ENCODE assay signal across 8 cellular contexts in genomic region chr5:132820162-132820754, GRCh38. TPM values are rescaled to one million over a fixed set of nuclear protein-coding genes. Genes with fewer than 3 reads are reported as not detected.
DNase-seq lines count a peak whose midpoint lies in the region; ATAC-seq and TF ChIP-seq lines count a peak whose summit lies in the region.

No MANE protein-coding gene starts in this region.

- no peak overlapping the region for H3K27ac ChIP-seq in neutrophil

- H3K27me3 ChIP-seq in neutrophil = peaks cover 100% of the 10 kb centered on the region

- CTCF ChIA-PET in Calu3 (lab: Charles Lee) = interaction anchor here (0.7 to 4.9 kb wide), 17 partner anchors 9 to 434 kb away, joined by 3 to 91 read pairs (median 4); partner anchors contain the start of genes CCNI2, IRF1, KIF3A and SEPTIN8

- H3K36me3 ChIP-seq in neutrophil = no peaks in the 10 kb centered on the region

- peaks cover 9% of the 10 kb centered on the region for H3K36me3 Mint-ChIP-seq in Calu3 (ENCODE audit: insufficient read depth, unreplicated experiment)
- H3K36me3 Mint-ChIP-seq in activated T-helper 2 cell treated with anti-CD3 and anti-CD28 coated beads, Interferon-gamma antibody, Interleukin-2, Interleukin-4, amounts not matched to agents 10 μg/mL and 5 μg/mL and 100 μg/mL, durations not matched to agents 14 hours and 24 hours and 36 hours (ENCODE audit: low read depth) = no peaks in the 10 kb centered on the region

- peak; percentile 91 for TF ChIP-seq CTCF in Calu3 (IDR thresholded peaks at IDR 0.05; ENCODE audit: unreplicated experiment)
- TF ChIP-seq CTCF in LNCAP (IDR thresholded peaks at IDR 0.05) = peak; percentile 89
- TF ChIP-seq CTCF in fibroblast of pulmonary artery (IDR thresholded peaks at IDR 0.05; ENCODE audit: low read length, missing control alignments) = peak; percentile 91
- peak; percentile 83 for TF ChIP-seq CTCF in neutrophil (IDR thresholded peaks at IDR 0.05)

- no peaks in the 10 kb centered on the region for H3K9me3 Mint-ChIP-seq in Calu3 (ENCODE audit: low read depth, unreplicated experiment)
- H3K9me3 Mint-ChIP-seq in activated T-helper 2 cell treated with anti-CD3 and anti-CD28 coated beads, Interferon-gamma antibody, Interleukin-2, Interleukin-4, amounts not matched to agents 10 μg/mL and 5 μg/mL and 100 μg/mL, durations not matched to agents 14 hours and 24 hours and 36 hours = no peaks in the 10 kb centered on the region

- no peak overlapping the region for H3K4me3 Mint-ChIP-seq in Calu3 (ENCODE audit: low read depth, unreplicated experiment)
- no peak overlapping the region for H3K4me3 Mint-ChIP-seq in activated T-helper 2 cell treated with anti-CD3 and anti-CD28 coated beads, Interferon-gamma antibody, Interleukin-2, Interleukin-4, amounts not matched to agents 10 μg/mL and 5 μg/mL and 100 μg/mL, durations not matched to agents 14 hours and 24 hours and 36 hours (ENCODE audit: low read depth)

- H3K4me1 ChIP-seq in neutrophil (ENCODE audit: control insufficient read depth in 1 of 2, insufficient read depth in 1 of 2, low read depth in 1 of 2, low read length in 1 of 2) = peaks cover 0 to 3% of the 10 kb centered on the region in 2 experiments

- peaks cover 9% of the 10 kb centered on the region for H3K4me1 Mint-ChIP-seq in Calu3 (ENCODE audit: low read depth, unreplicated experiment)
- H3K4me1 Mint-ChIP-seq in activated T-helper 2 cell treated with anti-CD3 and anti-CD28 coated beads, Interferon-gamma antibody, Interleukin-2, Interleukin-4, amounts not matched to agents 10 μg/mL and 5 μg/mL and 100 μg/mL, durations not matched to agents 14 hours and 24 hours and 36 hours (ENCODE audit: low read depth) = peaks cover 15% of the 10 kb centered on the region

- BruUV-seq in Calu3 (replicated peaks; lab: Mats Ljungman, UMichigan) = no TSS peak

- peak; percentile 94 for DNase-seq in Calu3
- DNase-seq in SHP77 (lab: John Stamatoyannopoulos, UW) = peak; percentile 75 to 90
- DNase-seq in activated T-helper 2 cell treated with anti-CD3 and anti-CD28 coated beads, Interferon-gamma antibody, Interleukin-2, Interleukin-4, amounts not matched to agents 10 μg/mL and 5 μg/mL and 100 μg/mL, durations not matched to agents 14 hours and 24 hours and 36 hours (ENCODE audit: low spot score) = peak; percentile 81
- peak; percentile 95 for DNase-seq in fibroblast of pulmonary artery (ENCODE audit: low read depth)
- peak; percentile 99 for DNase-seq in superior temporal gyrus (ENCODE audit: extremely low spot score)

- H3K4me3 ChIP-seq in fibroblast of pulmonary artery (replicated peaks; ENCODE audit: low read depth, low read length) (no peak overlapping the region), neutrophil (ENCODE audit: low read depth in 1 of 2, low read length in 1 of 2) (no peak overlapping the region)

- H3K27ac Mint-ChIP-seq in Calu3 (ENCODE audit: unreplicated experiment) = no peak overlapping the region
- H3K27ac Mint-ChIP-seq in activated T-helper 2 cell treated with anti-CD3 and anti-CD28 coated beads, Interferon-gamma antibody, Interleukin-2, Interleukin-4, amounts not matched to agents 10 μg/mL and 5 μg/mL and 100 μg/mL, durations not matched to agents 14 hours and 24 hours and 36 hours = no peak overlapping the region

- H3K9me3 ChIP-seq in neutrophil = no peaks in the 10 kb centered on the region

- peak; percentile 85 for ATAC-seq in GM21576 (IDR thresholded peaks at IDR 0.05; ENCODE audit: unreplicated experiment)

- intact Hi-C loops in Calu3 (cut with micrococcal nuclease; ENCODE audit: unreplicated experiment) = loop anchor here (1.0 to 10.0 kb wide), 4 partner anchors 65 to 435 kb away; no protein-coding TSS in a partner anchor
- intact Hi-C loops in activated T-helper 2 cell treated with anti-CD3 and anti-CD28 coated beads, Interferon-gamma antibody, Interleukin-2, Interleukin-4, amounts not matched to agents 10 μg/mL and 5 μg/mL and 100 μg/mL, durations not matched to agents 14 hours and 24 hours and 36 hours (cut with micrococcal nuclease) = loop anchor here (1.0 to 5.0 kb wide), 6 partner anchors 69 to 433 kb away; no protein-coding TSS in a partner anchor

- no peaks in the 10 kb centered on the region for H3K27me3 Mint-ChIP-seq in Calu3 (ENCODE audit: unreplicated experiment)
- H3K27me3 Mint-ChIP-seq in activated T-helper 2 cell treated with anti-CD3 and anti-CD28 coated beads, Interferon-gamma antibody, Interleukin-2, Interleukin-4, amounts not matched to agents 10 μg/mL and 5 μg/mL and 100 μg/mL, durations not matched to agents 14 hours and 24 hours and 36 hours (ENCODE audit: low read depth) = peaks cover 59% of the 10 kb centered on the region

RNA-seq across cellular contexts. Expression of gene SOWAHA, which starts 7.2 kb away (rescaled TPM):
- total RNA-seq in Calu3 (2022) = 0.78 and 0.88 TPM in 2 replicates
- total RNA-seq in activated T-helper 2 cell treated with anti-CD3 and anti-CD28 coated beads, Interferon-gamma antibody, Interleukin-2, Interleukin-4, amounts not matched to agents 10 μg/mL and 5 μg/mL and 100 μg/mL, durations not matched to agents 14 hours and 24 hours and 36 hours = 0.28 and 0.32 TPM in 2 replicates

RNA-seq across cellular contexts. Expression of gene SHROOM1, which starts 10.2 kb away (rescaled TPM):
- 24.5 and 27.0 TPM in 2 replicates for total RNA-seq in Calu3 (2022)
- 7.7 and 9.3 TPM in 2 replicates for total RNA-seq in activated T-helper 2 cell treated with anti-CD3 and anti-CD28 coated beads, Interferon-gamma antibody, Interleukin-2, Interleukin-4, amounts not matched to agents 10 μg/mL and 5 μg/mL and 100 μg/mL, durations not matched to agents 14 hours and 24 hours and 36 hours

RNA-seq across cellular contexts. Expression of gene SEPTIN8, which starts 43.2 kb away (rescaled TPM):
- 40.4 and 48.5 TPM in 2 replicates for total RNA-seq in Calu3 (2022)
- 34.9 and 35.9 TPM in 2 replicates for total RNA-seq in activated T-helper 2 cell treated with anti-CD3 and anti-CD28 coated beads, Interferon-gamma antibody, Interleukin-2, Interleukin-4, amounts not matched to agents 10 μg/mL and 5 μg/mL and 100 μg/mL, durations not matched to agents 14 hours and 24 hours and 36 hours

RNA-seq across cellular contexts. Expression of gene GDF9, which starts 46.0 kb away (rescaled TPM):
- 0.61 and 0.94 TPM in 2 replicates for total RNA-seq in Calu3 (2022)
- total RNA-seq in activated T-helper 2 cell treated with anti-CD3 and anti-CD28 coated beads, Interferon-gamma antibody, Interleukin-2, Interleukin-4, amounts not matched to agents 10 μg/mL and 5 μg/mL and 100 μg/mL, durations not matched to agents 14 hours and 24 hours and 36 hours = 0.11 TPM in 1 of 2 replicates, not detected in the other

RNA-seq across cellular contexts. Expression of gene UQCRQ, which starts 46.2 kb away (rescaled TPM):
- total RNA-seq in Calu3 (2022) = 678 and 719 TPM in 2 replicates
- total RNA-seq in activated T-helper 2 cell treated with anti-CD3 and anti-CD28 coated beads, Interferon-gamma antibody, Interleukin-2, Interleukin-4, amounts not matched to agents 10 μg/mL and 5 μg/mL and 100 μg/mL, durations not matched to agents 14 hours and 24 hours and 36 hours = 400 and 412 TPM in 2 replicates
